Comparison of ENCODE assay signal across 24 cellular contexts in the genomic region with DNA sequence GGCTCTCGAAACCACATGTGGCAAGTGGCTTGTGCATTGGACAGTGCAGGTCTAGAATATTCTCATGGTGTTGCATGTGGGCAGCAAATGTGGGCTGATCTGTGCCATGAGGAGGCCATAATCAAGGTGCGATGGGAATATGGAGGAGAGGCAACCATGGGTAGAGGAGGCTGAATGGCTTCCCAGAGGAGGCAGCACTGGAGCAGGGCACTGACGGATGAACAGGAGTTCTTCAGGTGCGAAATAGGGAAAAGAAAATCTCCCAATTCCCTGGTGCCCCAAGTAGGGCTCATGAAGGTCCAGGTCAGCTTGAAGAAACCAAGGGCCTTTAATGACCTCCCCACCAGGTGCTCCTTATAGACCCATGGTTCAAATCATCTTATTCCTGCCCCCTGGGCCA.
"Had no signal": no experiment of that assay in that cellular context is flagged by ENCODE, and none has a peak within 500 bp of the region (broad histone marks: within the 10 kb centered on the region; RNA-seq: fewer than 3 reads in every experiment).

No MANE protein-coding gene starts in this region.

- H3K4me3 ChIP-seq: dorsolateral prefrontal cortex, gastrocnemius medialis, left lung, prostate gland, right atrium auricular region, sigmoid colon, stomach, thyroid gland had no signal

- H3K4me3 Mint-ChIP-seq: naive thymus-derived CD4-positive, alpha-beta T cell; nephron progenitor cell; stimulated activated effector memory CD8-positive, alpha-beta T cell treated with anti-CD3 and anti-CD28 coated beads, Interleukin-12 subunit alpha, Interleukin-12 subunit beta, amount 100 ng/mL, for 72 hours; type B pancreatic cell had no signal

- H3K27me3 Mint-ChIP-seq: naive thymus-derived CD4-positive, alpha-beta T cell had no signal

- H3K27ac Mint-ChIP-seq: nephron progenitor cell; stimulated activated effector memory CD8-positive, alpha-beta T cell treated with anti-CD3 and anti-CD28 coated beads, Interleukin-12 subunit alpha, Interleukin-12 subunit beta, amount 100 ng/mL, for 72 hours had no signal

- H3K36me3 Mint-ChIP-seq: naive thymus-derived CD4-positive, alpha-beta T cell had no signal

- DNase-seq: dorsolateral prefrontal cortex; effector CD4-positive, alpha-beta T cell; foreskin fibroblast; gastrocnemius medialis; head of caudate nucleus; left cardiac atrium; left lung; mesendoderm; midbrain; naive thymus-derived CD4-positive, alpha-beta T cell; nephron progenitor cell; nucleus accumbens; sigmoid colon; stimulated activated CD4-positive, alpha-beta T cell treated with anti-CD3 and anti-CD28 coated beads, Interleukin-2, amount 100 ng/mL, for 24 hours; stimulated activated CD4-positive, alpha-beta T cell treated with anti-CD3 and anti-CD28 coated beads, Interleukin-4, amount 100 ng/mL, for 24 hours; stimulated activated naive CD4-positive, alpha-beta T cell treated with Interleukin-2 at 50 U/mL for 16 hours; stomach; thyroid gland had no signal

- H3K9me3 ChIP-seq: gastrocnemius medialis, prostate gland, sigmoid colon, thyroid gland had no signal

- H3K27ac ChIP-seq: dorsolateral prefrontal cortex, epithelial cell of prostate, gastrocnemius medialis, left lung, prostate gland, right atrium auricular region, sigmoid colon, stomach, thyroid gland had no signal

- H3K9me3 Mint-ChIP-seq: stimulated activated effector memory CD8-positive, alpha-beta T cell treated with anti-CD3 and anti-CD28 coated beads, Interleukin-12 subunit alpha, Interleukin-12 subunit beta, amount 100 ng/mL, for 72 hours had no signal

- ATAC-seq: esophagus mucosa; gastrocnemius medialis; left cardiac atrium; left lung; naive thymus-derived CD4-positive, alpha-beta T cell; stimulated activated effector memory CD8-positive, alpha-beta T cell treated with anti-CD3 and anti-CD28 coated beads, Interleukin-12 subunit alpha, Interleukin-12 subunit beta, amount 100 ng/mL, for 72 hours had no signal

- H3K36me3 ChIP-seq: gastrocnemius medialis, left lung, prostate gland, right atrium auricular region, sigmoid colon, stomach, thyroid gland had no signal

- H3K27me3 ChIP-seq: dorsolateral prefrontal cortex, gastrocnemius medialis, left lung, right atrium auricular region, sigmoid colon, stomach, thyroid gland had no signal
